Comparison of ENCODE assay signal across 15 cellular contexts in the genomic region with DNA sequence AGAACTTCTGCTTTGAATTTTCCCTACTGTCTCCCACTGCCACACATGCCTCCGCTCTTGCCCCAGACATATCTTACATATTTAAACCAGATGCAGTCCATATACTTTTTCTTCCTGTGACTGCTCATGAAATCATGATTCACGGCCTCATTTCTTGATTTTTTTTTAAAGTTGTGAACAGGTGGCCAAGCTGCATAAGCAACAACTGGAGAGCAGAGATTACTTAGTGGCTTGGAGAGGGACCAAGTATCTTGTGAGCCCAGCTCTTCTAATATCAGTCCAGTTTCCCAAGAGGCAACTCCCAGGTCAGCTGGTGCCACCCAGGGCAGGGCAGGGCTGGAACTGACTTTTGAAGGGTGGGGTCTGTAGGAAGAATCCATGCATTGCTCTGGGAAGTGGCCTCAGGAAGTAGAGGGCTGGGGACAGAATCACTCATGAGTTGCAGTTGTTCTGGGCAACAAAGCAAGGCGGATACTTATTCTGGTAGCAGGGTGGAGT.
DNase-seq lines count a peak whose midpoint lies in the region; ATAC-seq and TF ChIP-seq lines count a peak whose summit lies in the region.
"Had no signal": no experiment of that assay in that cellular context is flagged by ENCODE, and none has a peak within 500 bp of the region (broad histone marks: within the 10 kb centered on the region; RNA-seq: fewer than 3 reads in every experiment).

No MANE protein-coding gene starts in this region.

- H3K27me3 ChIP-seq in right atrium auricular region: no peaks in the 10 kb centered on the region
- H3K27me3 ChIP-seq in upper lobe of right lung: no peaks in the 10 kb centered on the region
- no peaks in the 10 kb centered on the region for H3K27me3 ChIP-seq in esophagus muscularis mucosa
- H3K27me3 ChIP-seq: foreskin keratinocyte, vagina had no signal

- H3K27ac ChIP-seq in right atrium auricular region (peak overlapping the region in 1 of 2 donors; percentile 83), upper lobe of right lung (peak overlapping the region; percentile 38), esophagus muscularis mucosa (replicated peaks in 1 of 4) (no peak overlapping the region)
- H3K27ac ChIP-seq: foreskin keratinocyte, vagina had no signal

- 50% methylated on average over 3 of the region's 3 CpGs for WGBS in esophagus muscularis mucosa

- no peak for TF ChIP-seq POLR2A in esophagus muscularis mucosa (IDR thresholded peaks at IDR 0.05; ENCODE audit: low read depth)

- TF ChIP-seq CTCF in right atrium auricular region (IDR thresholded peaks at IDR 0.05) (no peak), astrocyte of the spinal cord (IDR thresholded peaks at IDR 0.05; ENCODE audit: low read depth, low read length) (no peak), upper lobe of right lung (IDR thresholded peaks at IDR 0.05) (no peak), esophagus muscularis mucosa (IDR thresholded peaks at IDR 0.05) (no peak)

- no peak overlapping the region for H3K4me3 ChIP-seq in right atrium auricular region
- no peak overlapping the region for H3K4me3 ChIP-seq in astrocyte of the spinal cord (ENCODE audit: low read depth, low read length)
- H3K4me3 ChIP-seq in upper lobe of right lung: no peak overlapping the region
- no peak overlapping the region for H3K4me3 ChIP-seq in esophagus muscularis mucosa
- H3K4me3 ChIP-seq: GM12878, vagina had no signal

- H3K36me3 ChIP-seq in right atrium auricular region (no peaks in the 10 kb centered on the region), upper lobe of right lung (no peaks in the 10 kb centered on the region), esophagus muscularis mucosa (no peaks in the 10 kb centered on the region)
- H3K36me3 ChIP-seq: vagina had no signal

- no peaks in the 10 kb centered on the region for H3K9me3 ChIP-seq in right atrium auricular region
- no peaks in the 10 kb centered on the region for H3K9me3 ChIP-seq in upper lobe of right lung
- H3K9me3 ChIP-seq in esophagus muscularis mucosa: no peaks in the 10 kb centered on the region
- H3K9me3 ChIP-seq: vagina had no signal

- ATAC-seq in Right ventricle myocardium inferior (peak; percentile 53), left lobe of liver (peak; percentile 59), upper lobe of right lung (peak; percentile 82)
- ATAC-seq: activated naive CD8-positive, alpha-beta T cell treated with anti-CD3 and anti-CD28 coated beads, Interleukin-2, amount 50 U/mL, for 24 hours; foreskin keratinocyte; GM12878 had no signal

- H3K4me1 ChIP-seq in right atrium auricular region: peaks cover 0 to 38% of the 10 kb centered on the region in 2 donors
- peaks cover 27% of the 10 kb centered on the region for H3K4me1 ChIP-seq in upper lobe of right lung
- peaks cover 16 to 34% (median 27%) of the 10 kb centered on the region in 4 donors for H3K4me1 ChIP-seq in esophagus muscularis mucosa
- H3K4me1 ChIP-seq: foreskin keratinocyte, vagina had no signal

- no peak for TF ChIP-seq EP300 in esophagus muscularis mucosa (IDR thresholded peaks at IDR 0.05)

- in situ Hi-C loops in astrocyte of the spinal cord (cut with HindIII; ENCODE audit: low sequenced_read_pairs): no loop called here

- intact Hi-C loops in Right ventricle myocardium inferior (cut with DNase I): no loop called here
- intact Hi-C loops in upper lobe of right lung (cut with DNase I): no loop called here
- intact Hi-C loops in esophagus muscularis mucosa (cut with DNase I): no loop called here

- DNase-seq in Right ventricle myocardium inferior (ENCODE audit: missing footprints) (peak; percentile 62), right atrium auricular region (ENCODE audit: low spot score) (no peak), astrocyte of the spinal cord (ENCODE audit: low read depth, low spot score) (peak; percentile 75), left lobe of liver (ENCODE audit: low spot score) (no peak), upper lobe of right lung (no peak), esophagus muscularis mucosa (ENCODE audit: extremely low spot score) (no peak), DMS53 treated with DMSO at 0.1 percent for 48 hours (lab: John Stamatoyannopoulos, UW; ENCODE audit: unreplicated experiment) (no peak)
- DNase-seq in NK-92 treated with Interleukin-12 subunit alpha and Interleukin-12 subunit beta, amount 100 ng/mL, for 24 hours (lab: John Stamatoyannopoulos, UW): no peak
- DNase-seq: ACHN; activated CD4-positive, alpha-beta T cell treated with anti-CD3 and anti-CD28 coated beads, Interleukin-2, amount 10 ng/mL, durations not matched to agents 7 days and 5 days; activated naive CD8-positive, alpha-beta T cell treated with anti-CD3 and anti-CD28 coated beads, Interleukin-2, amount 50 U/mL, for 24 hours; foreskin keratinocyte; NCI-H1105 had no signal

Comparison
In these comparisons a context has a peak if more than half of its experiments do, and no peak if none do; other contexts are left out.
1. DNase-seq: peak in Right ventricle myocardium inferior (single experiment) and astrocyte of the spinal cord (single experiment); none in right atrium auricular region (single experiment), left lobe of liver (single experiment), upper lobe of right lung (single experiment), NK-92 treated with Interleukin-12 subunit alpha and Interleukin-12 subunit beta, amount 100 ng/mL, for 24 hours (single experiment), esophagus muscularis mucosa (single experiment) and DMS53 treated with DMSO at 0.1 percent for 48 hours (single experiment).
2. Peak in every context shown above with its lines, with median percentiles within 50 percentile points of each other: ATAC-seq.